ENCODE assay signal across 1 cellular context in genomic region chr4:39621582-39621981, GRCh38.
A peak's percentile ranks its signal among the peaks of the same experiment; 100 is the strongest.
TF ChIP-seq lines count a peak whose summit lies in the region.

No MANE protein-coding gene starts in this region.

TF ChIP-seq in HepG2, 621 proteins besides CTCF, POLR2A, EP300 and RAD21 (continued from another document and continues in another):
- TF ChIP-seq THAP9 (CRISPR knock-in tag; IDR thresholded peaks at IDR 0.05; ENCODE audit: borderline replicate concordance) (no peak), NR2F1 (CRISPR knock-in tag; IDR thresholded peaks at IDR 0.05) (peak; percentile 67 to 70), FOSL2 (CRISPR knock-in tag; IDR thresholded peaks at IDR 0.05) (peak; percentile 95), ZNF597 (CRISPR knock-in tag; IDR thresholded peaks at IDR 0.05) (no peak), RXRA (CRISPR knock-in tag; IDR thresholded peaks at IDR 0.05) (peak; percentile 43; the same call in 1 of the 2 replicates), MED13 (CRISPR knock-in tag; IDR thresholded peaks at IDR 0.05) (no peak), ZNF251 (CRISPR knock-in tag; IDR thresholded peaks at IDR 0.05) (no peak), JUND (CRISPR knock-in tag; IDR thresholded peaks at IDR 0.05) (no peak), NR2F2 (IDR thresholded peaks at IDR 0.05; ENCODE audit: borderline replicate concordance, low read depth) (peak; percentile 69; the same call in 1 of the 2 replicates), ZNF639 (CRISPR knock-in tag; conservative IDR thresholded peaks at IDR 0.05) (no peak), ZBTB42 (CRISPR knock-in tag; IDR thresholded peaks at IDR 0.05) (no peak), RARA (CRISPR knock-in tag; IDR thresholded peaks at IDR 0.05) (peak; percentile 63), ZNF362 (CRISPR knock-in tag; IDR thresholded peaks at IDR 0.05; ENCODE audit: borderline replicate concordance) (peak; percentile 93), PAXIP1 (CRISPR knock-in tag; conservative IDR thresholded peaks at IDR 0.05) (peak; percentile 49), SPEN (CRISPR knock-in tag; IDR thresholded peaks at IDR 0.05; ENCODE audit: low read depth) (no peak), RFXAP (CRISPR knock-in tag; IDR thresholded peaks at IDR 0.05; ENCODE audit: borderline replicate concordance) (no peak), SOX13 (IDR thresholded peaks at IDR 0.05) (no peak), SOX13 (CRISPR knock-in tag; conservative IDR thresholded peaks at IDR 0.05 in 1 of 2, IDR thresholded peaks at IDR 0.05 in 1 of 2) (peak in 1 of 2 experiments; percentile 20; a peak in 1 of 4 replicates), ZMYM3 (CRISPR knock-in tag; IDR thresholded peaks at IDR 0.05) (0 out of 2 replicates have a peak, but pooled peaks have one; percentile 26), HMG20A (CRISPR knock-in tag; IDR thresholded peaks at IDR 0.05; ENCODE audit: borderline replicate concordance) (peak; percentile 32; the same call in 1 of the 2 replicates), NCOR1 (IDR thresholded peaks at IDR 0.05; ENCODE audit: borderline replicate concordance, low read length) (0 out of 2 replicates have a peak, but pooled peaks have one; percentile 22), JARID2 (CRISPR knock-in tag; IDR thresholded peaks at IDR 0.05; ENCODE audit: insufficient replicate concordance) (no peak), FOSL1 (CRISPR knock-in tag; IDR thresholded peaks at IDR 0.05; ENCODE audit: borderline replicate concordance) (peak; percentile 66), ZNF18 (CRISPR knock-in tag; IDR thresholded peaks at IDR 0.05; ENCODE audit: insufficient replicate concordance) (no peak), ARID3A (IDR thresholded peaks at IDR 0.05; ENCODE audit: low read depth, low read length) (no peak), ZMAT5 (CRISPR knock-in tag; IDR thresholded peaks at IDR 0.05; ENCODE audit: borderline replicate concordance, low read depth) (no peak), HDAC2 (CRISPR knock-in tag; IDR thresholded peaks at IDR 0.05) (no peak), SAP130 (CRISPR knock-in tag; IDR thresholded peaks at IDR 0.05; ENCODE audit: low read depth) (peak; percentile 50; the same call in 1 of the 2 replicates), ZFYVE20 (CRISPR knock-in tag; IDR thresholded peaks at IDR 0.05; ENCODE audit: borderline replicate concordance, low read depth) (no peak), SP5 (CRISPR knock-in tag; IDR thresholded peaks at IDR 0.05; ENCODE audit: borderline replicate concordance, low read depth) (no peak), TRIM22 (IDR thresholded peaks at IDR 0.05) (no peak), SMAD3 (CRISPR knock-in tag; IDR thresholded peaks at IDR 0.05) (no peak), ZNF570 (CRISPR knock-in tag; IDR thresholded peaks at IDR 0.05; ENCODE audit: borderline replicate concordance) (no peak), FOXP4 (CRISPR knock-in tag; IDR thresholded peaks at IDR 0.05) (peak; percentile 34; the same call in 1 of the 2 replicates), RXRB (CRISPR knock-in tag; IDR thresholded peaks at IDR 0.05; ENCODE audit: borderline replicate concordance) (peak; percentile 65; the same call in 1 of the 2 replicates), ZBTB1 (CRISPR knock-in tag; IDR thresholded peaks at IDR 0.05; ENCODE audit: borderline replicate concordance) (no peak), GATAD2A (CRISPR knock-in tag; IDR thresholded peaks at IDR 0.05) (peak; percentile 73), NKX3-1 (CRISPR knock-in tag; IDR thresholded peaks at IDR 0.05) (no peak), POGZ (CRISPR knock-in tag; IDR thresholded peaks at IDR 0.05) (no peak), TEAD3 (CRISPR knock-in tag; optimal IDR thresholded peaks at IDR 0.05; ENCODE audit: borderline replicate concordance) (peak; percentile 72), ZNF44 (CRISPR knock-in tag; IDR thresholded peaks at IDR 0.05) (no peak), ZNF720 (CRISPR knock-in tag; IDR thresholded peaks at IDR 0.05) (no peak)
